Comparison of ENCODE assay signal across 1 cellular context in genomic region chr2:189982777-189983394, GRCh38.
TF ChIP-seq lines count a peak whose summit lies in the region.

No MANE protein-coding gene starts in this region.

TF ChIP-seq in HepG2, 621 proteins besides CTCF, POLR2A, EP300 and RAD21 (continued from another document):
- 0 out of 2 replicates have a peak, but pooled peaks have one; percentile 35 for TF ChIP-seq ZNF749 (CRISPR knock-in tag; IDR thresholded peaks at IDR 0.05; ENCODE audit: borderline replicate concordance)
- TF ChIP-seq FOXA3 (CRISPR knock-in tag; IDR thresholded peaks at IDR 0.05), result no peak
- TF ChIP-seq ZNF577 (CRISPR knock-in tag; IDR thresholded peaks at IDR 0.05; ENCODE audit: borderline replicate concordance, low read depth), result no peak
- TF ChIP-seq ZNF432 (CRISPR knock-in tag; IDR thresholded peaks at IDR 0.05; ENCODE audit: borderline replicate concordance), result no peak
- no peak for TF ChIP-seq ZNF746 (CRISPR knock-in tag; IDR thresholded peaks at IDR 0.05)
